ENCODE assay signal across 8 cellular contexts in the genomic region with DNA sequence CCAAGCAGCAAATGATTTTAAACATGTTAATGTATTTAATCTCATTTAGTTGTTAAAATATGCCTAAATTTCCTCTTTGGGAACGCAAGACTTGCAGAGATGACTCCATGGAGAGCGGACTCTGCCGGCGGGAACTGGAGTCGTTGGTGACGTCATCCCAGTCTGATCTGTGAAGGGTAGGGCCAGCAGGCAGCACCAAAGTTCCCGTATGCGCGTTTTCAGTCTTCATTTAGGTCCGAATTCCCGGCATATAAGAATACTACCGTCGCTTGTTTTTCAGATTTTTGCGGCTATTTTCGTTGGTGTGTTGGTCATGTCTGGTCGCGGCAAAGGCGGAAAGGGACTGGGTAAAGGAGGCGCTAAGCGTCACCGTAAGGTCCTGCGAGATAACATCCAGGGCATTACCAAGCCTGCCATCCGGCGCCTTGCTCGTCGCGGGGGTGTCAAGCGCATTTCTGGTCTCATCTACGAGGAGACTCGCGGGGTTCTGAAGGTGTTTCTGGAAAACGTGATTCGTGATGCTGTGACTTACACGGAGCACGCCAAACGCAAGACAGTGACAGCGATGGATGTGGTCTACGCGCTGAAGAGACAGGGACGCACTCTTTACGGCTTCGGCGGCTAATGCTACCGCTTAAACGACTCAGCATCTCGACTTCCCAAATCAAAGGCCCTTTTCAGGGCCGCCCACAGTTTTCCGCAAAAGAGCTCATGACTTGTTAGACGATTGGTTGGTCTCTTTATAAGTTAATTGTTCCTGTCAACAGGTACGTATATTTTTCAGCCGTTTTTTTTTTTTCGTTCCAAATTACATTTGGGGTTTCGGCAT.
DNase-seq lines count a peak whose midpoint lies in the region; ATAC-seq and TF ChIP-seq lines count a peak whose summit lies in the region.

No MANE protein-coding gene starts in this region.

- no peak overlapping the region for H3K27ac Mint-ChIP-seq in activated CD4-positive, alpha-beta T cell treated with anti-CD3 and anti-CD28 coated beads for 36 hours

- H3K36me3 Mint-ChIP-seq in activated CD4-positive, alpha-beta T cell treated with anti-CD3 and anti-CD28 coated beads for 36 hours (ENCODE audit: low read depth) = peaks cover 3% of the 10 kb centered on the region

- no peak overlapping the region for H3K4me3 Mint-ChIP-seq in activated CD4-positive, alpha-beta T cell treated with anti-CD3 and anti-CD28 coated beads for 36 hours

- H3K4me3 ChIP-seq in AG10803 (ENCODE audit: low read length) (peak overlapping the region; percentile 81), coronary artery (peak overlapping the region; percentile 84)

- H3K4me1 Mint-ChIP-seq in activated CD4-positive, alpha-beta T cell treated with anti-CD3 and anti-CD28 coated beads for 36 hours = peaks cover 20% of the 10 kb centered on the region

- ATAC-seq in GM19025 (IDR thresholded peaks at IDR 0.05; ENCODE audit: low read depth, unreplicated experiment) (peak; percentile 46), HG03342 (IDR thresholded peaks at IDR 0.05; ENCODE audit: unreplicated experiment) (peak; percentile 42)
- peak; percentile 69 for ATAC-seq in activated CD4-positive, alpha-beta T cell treated with anti-CD3 and anti-CD28 coated beads for 36 hours

- peak overlapping the region; percentile 95 to 98 for H3K27ac ChIP-seq in coronary artery

- TF ChIP-seq CTCF in AG10803 (conservative IDR thresholded peaks at IDR 0.05; ENCODE audit: low read length) (peak; percentile 49), coronary artery (IDR thresholded peaks at IDR 0.05) (no peak)

- no peaks in the 10 kb centered on the region for H3K9me3 Mint-ChIP-seq in activated CD4-positive, alpha-beta T cell treated with anti-CD3 and anti-CD28 coated beads for 36 hours (ENCODE audit: low read depth)

- H3K27me3 Mint-ChIP-seq in activated CD4-positive, alpha-beta T cell treated with anti-CD3 and anti-CD28 coated beads for 36 hours = no peaks in the 10 kb centered on the region

- POLR2A ChIA-PET in activated CD4-positive, alpha-beta T cell treated with anti-CD3 and anti-CD28 coated beads for 36 hours (lab: Charles Lee) = interaction anchor here (0.5 to 4.5 kb wide), 23 partner anchors 8 to 1614 kb away, joined by 3 to 91 read pairs (median 5); a partner anchor contains a TSS

- CTCF ChIA-PET in activated CD4-positive, alpha-beta T cell treated with anti-CD3 and anti-CD28 coated beads for 36 hours (lab: Charles Lee) = interaction anchor here (0.6 to 2.3 kb wide), 8 partner anchors 9 to 47 kb away, joined by 3 to 20 read pairs (median 4); a partner anchor contains a TSS

- intact Hi-C loops in activated CD4-positive, alpha-beta T cell treated with anti-CD3 and anti-CD28 coated beads for 36 hours (cut with DNase I, micrococcal nuclease) = loop anchor here (1.0 to 2.0 kb wide), 9 partner anchors 12 to 172 kb away; a partner anchor contains a TSS

- peak; percentile 99 for DNase-seq in AG10803 (ENCODE audit: low read depth)
- peak; percentile 95 for DNase-seq in NCI-H460 (ENCODE audit: extremely low read depth, low read depth)
- peak; percentile 92 for DNase-seq in activated CD4-positive, alpha-beta T cell treated with anti-CD3 and anti-CD28 coated beads for 36 hours
- DNase-seq in coronary artery (ENCODE audit: low spot score) = peak; percentile 96
- DNase-seq in left kidney (ENCODE audit: low read depth, low spot score) = peak; percentile 99
- DNase-seq in stimulated activated CD4-positive, alpha-beta T cell treated with anti-CD3 and anti-CD28 coated beads, Interleukin-2, amount 100 ng/mL, for 24 hours = peak; percentile 75 to 85

Comparison
In these comparisons a context has a peak if more than half of its experiments do, and no peak if none do; other contexts are left out.
1. Peak in every context shown above with its lines: DNase-seq, ATAC-seq, H3K4me3 ChIP-seq and H3K27ac ChIP-seq.